In genomic region chr3:72818092-72818721, GRCh38 we compare ENCODE assay signal across 8 cellular contexts. TPM values are rescaled to one million over a fixed set of nuclear protein-coding genes. Genes with fewer than 3 reads are reported as not detected.
DNase-seq lines count a peak whose midpoint lies in the region; ATAC-seq, FAIRE-seq and TF ChIP-seq lines count a peak whose summit lies in the region.

No MANE protein-coding gene starts in this region.

- POLR2A ChIA-PET in endothelial cell of umbilical vein (lab: Charles Lee), result no interaction called here

- no peak overlapping the region for H2AFZ ChIP-seq in endothelial cell of umbilical vein (ENCODE audit: low read depth, low read length)

- no TSS peak for BruUV-seq in endothelial cell of umbilical vein (replicated peaks; lab: Mats Ljungman, UMichigan)

- no peak for TF ChIP-seq POLR2A in endothelial cell of umbilical vein (IDR thresholded peaks at IDR 0.05; ENCODE audit: low read depth, low read length)

- no peaks in the 10 kb centered on the region for H3K9me1 ChIP-seq in endothelial cell of umbilical vein (replicated peaks; ENCODE audit: control insufficient read depth, extremely low read depth, insufficient read depth, low read length)

- no peaks in the 10 kb centered on the region for H3K9me3 ChIP-seq in endothelial cell of umbilical vein (replicated peaks; ENCODE audit: control insufficient read depth, insufficient read depth, low read length)

- intact Hi-C loops in endothelial cell of umbilical vein (cut with micrococcal nuclease), result loop anchor here (1.0 kb wide), 3 partner anchors 152 to 943 kb away; no protein-coding TSS in a partner anchor

- H3K27me3 ChIP-seq in endothelial cell of umbilical vein (ENCODE audit: control insufficient read depth in 2 of 2, insufficient read depth in 2 of 2, low read length in 2 of 2), result no peaks in the 10 kb centered on the region

- H3K9ac ChIP-seq in endothelial cell of umbilical vein (replicated peaks; ENCODE audit: extremely low read depth, insufficient read depth, low read length), result no peak overlapping the region

- peak; percentile 0 for DNase-seq in NCI-H2227 (lab: John Stamatoyannopoulos, UW; ENCODE audit: unreplicated experiment)
- DNase-seq in NCI-H2227 treated with DMSO at 0.1 percent for 48 hours (lab: John Stamatoyannopoulos, UW), result no peak
- peak; percentile 62 for DNase-seq in NCI-H69 (lab: John Stamatoyannopoulos, UW)
- DNase-seq in endothelial cell of umbilical vein (ENCODE audit: low read depth, low spot score), result peak; percentile 54
- no peak for DNase-seq in retinal pigment epithelial cell (ENCODE audit: low read depth)
- no peak for DNase-seq in stimulated activated CD4-positive, alpha-beta T cell treated with anti-CD3 and anti-CD28 coated beads, Interleukin-4, amount 100 ng/mL, for 4 hours
- DNase-seq in activated effector memory CD4-positive, alpha-beta T cell treated with anti-CD3 and anti-CD28 coated beads, Interleukin-2, amount 50 U/mL, for 16 hours, result no peak

- H3K4me1 ChIP-seq in endothelial cell of umbilical vein (ENCODE audit: control insufficient read depth, extremely low read depth, insufficient read depth, low read length), result peaks cover 25% of the 10 kb centered on the region

- H3K4me3 ChIP-seq in endothelial cell of umbilical vein (replicated peaks in 1 of 3; ENCODE audit: insufficient read depth in 1 of 3, low read depth in 1 of 3, low read length in 3 of 3), result no peak overlapping the region
- no peak overlapping the region for H3K4me3 ChIP-seq in retinal pigment epithelial cell (ENCODE audit: low read length)

- no peak overlapping the region for H3K27ac ChIP-seq in endothelial cell of umbilical vein (ENCODE audit: insufficient read depth, low read depth, low read length)

- no peak overlapping the region for H3K4me2 ChIP-seq in endothelial cell of umbilical vein (ENCODE audit: insufficient read depth, low read length)

- ATAC-seq in GM19328 (IDR thresholded peaks at IDR 0.05; ENCODE audit: unreplicated experiment), result no peak

- no peaks in the 10 kb centered on the region for H3K79me2 ChIP-seq in endothelial cell of umbilical vein (ENCODE audit: control insufficient read depth, insufficient read depth, low read length)

- no peaks in the 10 kb centered on the region for H3K36me3 ChIP-seq in endothelial cell of umbilical vein (ENCODE audit: control insufficient read depth in 2 of 2, extremely low read depth in 1 of 2, insufficient read depth in 2 of 2, low read length in 2 of 2)

- CTCF ChIA-PET in endothelial cell of umbilical vein (lab: Charles Lee), result interaction anchor here (0.7 to 9.5 kb wide), 6 partner anchors 33 to 1107 kb away, joined by 3 to 201 read pairs (median 78); no protein-coding TSS in a partner anchor

- H4K20me1 ChIP-seq in endothelial cell of umbilical vein (replicated peaks; ENCODE audit: control insufficient read depth, extremely low read depth, insufficient read depth, low read length), result peaks cover 3% of the 10 kb centered on the region

- no peak for FAIRE-seq in endothelial cell of umbilical vein (lab: Jason Lieb, UNC)

- TF ChIP-seq CTCF in endothelial cell of umbilical vein (IDR thresholded peaks at IDR 0.05; ENCODE audit: extremely low read depth in 1 of 2, insufficient read depth in 1 of 2, low read depth in 1 of 2, low read length in 2 of 2) (peak; percentile 25 to 47), retinal pigment epithelial cell (conservative IDR thresholded peaks at IDR 0.05; ENCODE audit: low read depth, low read length) (peak; percentile 85)

- dilution Hi-C loops in endothelial cell of umbilical vein (cut with MboI; ENCODE audit: extremely low pct_ligation_motif_present, low sequenced_read_pairs), result no loop called here

TF ChIP-seq in endothelial cell of umbilical vein, 7 proteins besides CTCF, POLR2A, EP300 and RAD21:
- TF ChIP-seq MAX (IDR thresholded peaks at IDR 0.05; ENCODE audit: insufficient read depth, insufficient read length) (no peak), JUN (IDR thresholded peaks at IDR 0.05; ENCODE audit: borderline replicate concordance, insufficient read depth, insufficient read length, low read depth) (no peak), GATA2 (IDR thresholded peaks at IDR 0.05; ENCODE audit: insufficient read depth, insufficient read length, low read depth, low read length) (no peak), POLR2AphosphoS5 (IDR thresholded peaks at IDR 0.05; ENCODE audit: insufficient read depth, low read depth, low read length) (no peak), EZH2 (IDR thresholded peaks at IDR 0.05; ENCODE audit: borderline replicate concordance, low read depth, low read length, severe bottlenecking) (no peak), FOS (IDR thresholded peaks at IDR 0.05; ENCODE audit: borderline replicate concordance, insufficient read depth, low read length) (no peak)

RNA-seq across cellular contexts. Expression of gene SHQ1, which starts 30.0 kb away (rescaled TPM):
- total RNA-seq in endothelial cell of umbilical vein, result 19.7 and 20.6 TPM in 2 replicates
- 5.9 and 7.3 TPM in 2 replicates for polyA plus RNA-seq in endothelial cell of umbilical vein
- 7.9 and 8.1 TPM in 2 replicates for polyA plus RNA-seq in endothelial cell of umbilical vein (2011; cell fraction: cytosol; rRNA removed)
- polyA plus RNA-seq in endothelial cell of umbilical vein (2011; cell fraction: nucleus; rRNA removed), result 7.2 and 8.7 TPM in 2 replicates
- 14.8 and 16.5 TPM in 2 replicates for polyA plus RNA-seq in endothelial cell of umbilical vein (2012)
- polyA minus RNA-seq in endothelial cell of umbilical vein, result 8.3 and 13.7 TPM in 2 replicates
- 7.0 TPM for polyA minus RNA-seq in endothelial cell of umbilical vein (2011; cell fraction: cytosol; rRNA and poly(A)+ RNA removed)
- 11.9 and 23.4 TPM in 2 replicates for polyA minus RNA-seq in endothelial cell of umbilical vein (2011; cell fraction: nucleus; rRNA and poly(A)+ RNA removed)

Comparison
In these comparisons a context has a peak if more than half of its experiments do, and no peak if none do; other contexts are left out.
1. DNase-seq: peak in NCI-H2227 (single experiment), NCI-H69 (single experiment) and endothelial cell of umbilical vein (single experiment); none in NCI-H2227 treated with DMSO at 0.1 percent for 48 hours (single experiment), retinal pigment epithelial cell (single experiment), stimulated activated CD4-positive, alpha-beta T cell treated with anti-CD3 and anti-CD28 coated beads, Interleukin-4, amount 100 ng/mL, for 4 hours (0 of 2) and activated effector memory CD4-positive, alpha-beta T cell treated with anti-CD3 and anti-CD28 coated beads, Interleukin-2, amount 50 U/mL, for 16 hours (single experiment).